1 cellular context compared by ENCODE assay signal in genomic region chr5:103522586-103522985, GRCh38.
TF ChIP-seq lines count a peak whose summit lies in the region.

No MANE protein-coding gene starts in this region.

TF ChIP-seq in H1, 55 proteins besides CTCF, POLR2A, EP300 and RAD21:
- TF ChIP-seq SIN3A (conservative IDR thresholded peaks at IDR 0.05 in 1 of 2, IDR thresholded peaks at IDR 0.05 in 1 of 2; ENCODE audit: low read depth in 1 of 2, low read length in 2 of 2) (no peak), CHD2 (IDR thresholded peaks at IDR 0.05; ENCODE audit: low read length) (no peak), NANOG (IDR thresholded peaks at IDR 0.05; ENCODE audit: insufficient read depth, low read depth, low read length, poor library complexity, severe bottlenecking) (no peak), RNF2 (IDR thresholded peaks at IDR 0.05; ENCODE audit: borderline replicate concordance, low read depth, low read length, missing control alignments, poor library complexity, severe bottlenecking) (no peak), GTF2F1 (IDR thresholded peaks at IDR 0.05; ENCODE audit: borderline replicate concordance, low read depth, low read length) (no peak), EGR1 (IDR thresholded peaks at IDR 0.05; ENCODE audit: borderline replicate concordance, low read depth, low read length) (no peak), CHD1 (IDR thresholded peaks at IDR 0.05; ENCODE audit: low read depth, low read length) (no peak)
